In the genomic region with DNA sequence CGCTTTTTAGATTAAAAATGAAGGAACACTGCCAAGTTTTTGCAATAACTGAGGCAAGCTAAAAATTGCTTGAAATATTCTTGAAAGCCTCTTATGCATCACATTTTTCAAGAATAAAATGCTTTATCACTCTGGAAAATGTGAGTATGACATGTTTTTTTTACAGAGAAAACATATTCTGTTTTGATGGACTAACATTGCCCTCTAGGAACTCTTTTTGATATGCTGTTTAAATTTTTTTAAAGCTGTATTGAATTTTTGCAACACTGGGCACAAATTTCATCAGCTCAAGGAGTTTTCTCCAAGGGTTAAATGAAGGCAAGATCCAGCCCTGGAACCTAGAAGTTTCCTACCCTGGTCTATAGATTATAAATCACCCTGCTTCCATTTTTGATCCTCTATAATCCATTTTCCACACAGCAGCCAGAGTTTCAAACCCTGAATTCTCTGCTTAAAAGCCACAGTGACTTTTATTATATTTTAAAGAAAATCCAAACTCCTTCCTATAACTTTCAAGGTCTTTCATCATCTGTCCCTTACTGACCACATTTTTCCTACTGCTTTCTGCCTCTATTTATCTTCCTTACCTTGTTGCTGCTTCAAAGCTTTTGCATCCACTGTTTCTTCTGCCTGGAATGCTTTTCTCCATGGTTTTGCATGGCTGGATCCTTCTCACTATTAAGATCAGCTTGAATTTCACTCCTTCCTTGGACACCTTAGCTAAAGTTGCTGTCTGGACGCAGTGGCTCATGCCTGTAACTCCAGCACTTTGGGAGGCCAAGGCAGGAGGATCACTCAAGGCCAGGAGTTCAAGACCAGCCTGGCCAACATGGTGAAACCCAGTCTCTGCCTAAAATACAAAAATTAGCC, we compare ENCODE assay signal across 24 cellular contexts.
DNase-seq lines count a peak whose midpoint lies in the region; ATAC-seq and TF ChIP-seq lines count a peak whose summit lies in the region.
"Had no signal": no experiment of that assay in that cellular context is flagged by ENCODE, and none has a peak within 500 bp of the region (broad histone marks: within the 10 kb centered on the region; RNA-seq: fewer than 3 reads in every experiment).

No MANE protein-coding gene starts in this region.

- intact Hi-C loops in Calu3 (cut with micrococcal nuclease; ENCODE audit: unreplicated experiment): no loop called here
- intact Hi-C loops in IMR-90 (cut with micrococcal nuclease): loop anchor here (10.0 kb wide), 1 partner anchor 577 kb away; no protein-coding TSS in a partner anchor

- H3K18ac ChIP-seq in IMR-90 (ENCODE audit: low read depth, low read length): peak overlapping the region; percentile 35; the same call in 1 of the 2 replicates

- no peak overlapping the region for H3K4me2 ChIP-seq in IMR-90 (ENCODE audit: low read depth, low read length)
- H3K4me2 ChIP-seq: neural progenitor cell had no signal

- DNase-seq in Calu3 (no peak), IMR-90 (peak; percentile 18), foreskin keratinocyte (no peak), HUDEP-2 (lab: John Stamatoyannopoulos, UW; ENCODE audit: unreplicated experiment in 76 of 76) (no peak)
- DNase-seq in activated naive CD8-positive, alpha-beta T cell treated with anti-CD3 and anti-CD28 coated beads, Interleukin-2, amount 50 U/mL, for 24 hours: no peak
- DNase-seq: activated effector memory CD4-positive, alpha-beta T cell treated with anti-CD3 and anti-CD28 coated beads, Interleukin-2, amount 50 U/mL, for 16 hours; body of pancreas; C1 segment of cervical spinal cord; DMS53; dorsolateral prefrontal cortex; HFFc6; hypothalamus; left colon; NCI-H2171 treated with DMSO at 0.1 percent for 48 hours; NCI-H774; retina; T-helper 1 cell; testis had no signal

- peaks cover 31% of the 10 kb centered on the region for H3K4me1 Mint-ChIP-seq in Calu3 (ENCODE audit: low read depth, unreplicated experiment)
- H3K4me1 Mint-ChIP-seq in activated naive CD8-positive, alpha-beta T cell treated with anti-CD3 and anti-CD28 coated beads, Interleukin-2, amount 50 U/mL, for 24 hours: peaks cover 15% of the 10 kb centered on the region
- H3K4me1 Mint-ChIP-seq: neural progenitor cell had no signal

- peak overlapping the region; percentile 57 for H3K27ac Mint-ChIP-seq in Calu3 (ENCODE audit: unreplicated experiment)
- H3K27ac Mint-ChIP-seq in activated naive CD8-positive, alpha-beta T cell treated with anti-CD3 and anti-CD28 coated beads, Interleukin-2, amount 50 U/mL, for 24 hours: peak overlapping the region; percentile 40
- H3K27ac Mint-ChIP-seq: HFFc6, neural progenitor cell had no signal

- peak overlapping the region; percentile 87 for H3K14ac ChIP-seq in IMR-90 (replicated peaks; ENCODE audit: low read depth, low read length)

- no peak overlapping the region; the same call in 1 of the 2 replicates for H4K5ac ChIP-seq in IMR-90 (ENCODE audit: low read depth, low read length)

- H3K36me3 Mint-ChIP-seq in Calu3 (ENCODE audit: insufficient read depth, unreplicated experiment): no peaks in the 10 kb centered on the region
- H3K36me3 Mint-ChIP-seq in activated naive CD8-positive, alpha-beta T cell treated with anti-CD3 and anti-CD28 coated beads, Interleukin-2, amount 50 U/mL, for 24 hours (ENCODE audit: low read depth): no peaks in the 10 kb centered on the region
- H3K36me3 Mint-ChIP-seq: neural progenitor cell had no signal

- peak overlapping the region; percentile 92 for H2BK20ac ChIP-seq in IMR-90 (ENCODE audit: low read depth, low read length)

- no TSS peak for BruUV-seq in Calu3 (replicated peaks; lab: Mats Ljungman, UMichigan)
- no TSS peak for BruUV-seq in IMR-90 (replicated peaks; lab: Mats Ljungman, UMichigan)

- no peaks in the 10 kb centered on the region for H4K20me1 ChIP-seq in IMR-90 (ENCODE audit: insufficient read depth, low read length)

- ATAC-seq in IMR-90 (ENCODE audit: low read depth) (no peak; the same call in 1 of the 2 replicates), foreskin keratinocyte (no peak), GM18505 (IDR thresholded peaks at IDR 0.05; ENCODE audit: unreplicated experiment) (no peak)
- no peak for ATAC-seq in activated naive CD8-positive, alpha-beta T cell treated with anti-CD3 and anti-CD28 coated beads, Interleukin-2, amount 50 U/mL, for 24 hours
- ATAC-seq in activated CD4-positive, CD25-positive, alpha-beta regulatory T cell treated with anti-CD3 and anti-CD28 coated beads, Interleukin-2, amount 50 U/mL, for 24 hours: no peak
- ATAC-seq: body of pancreas, esophagus mucosa, HepG2, left colon had no signal

- no peak overlapping the region for H2AFZ ChIP-seq in IMR-90 (replicated peaks; ENCODE audit: low read length, poor library complexity)
- H2AFZ ChIP-seq: neural progenitor cell had no signal

- H3K4me1 ChIP-seq in IMR-90 (ENCODE audit: control insufficient read depth, insufficient read depth, low read length) (no peaks in the 10 kb centered on the region; the same call in 1 of the 2 replicates), foreskin keratinocyte (no peaks in the 10 kb centered on the region)
- H3K4me1 ChIP-seq: body of pancreas, neural progenitor cell, testis had no signal

- peak overlapping the region; percentile 36 to 73; a peak in 3 of 4 replicates for H4K8ac ChIP-seq in IMR-90 (ENCODE audit: low read depth in 2 of 2, low read length in 2 of 2)

- no peaks in the 10 kb centered on the region for H3K27me3 Mint-ChIP-seq in Calu3 (ENCODE audit: unreplicated experiment)
- peaks cover 4% of the 10 kb centered on the region for H3K27me3 Mint-ChIP-seq in activated naive CD8-positive, alpha-beta T cell treated with anti-CD3 and anti-CD28 coated beads, Interleukin-2, amount 50 U/mL, for 24 hours

- no peaks in the 10 kb centered on the region for H3K79me1 ChIP-seq in IMR-90 (ENCODE audit: low read depth in 1 of 2, low read length in 2 of 2)

- in situ Hi-C loops in IMR-90 (cut with MboI; ENCODE audit: low sequenced_read_pairs): loop anchor here (25.0 kb wide), 1 partner anchor 575 kb away; no protein-coding TSS in a partner anchor

- H2AK9ac ChIP-seq in IMR-90 (replicated peaks; ENCODE audit: low read depth, low read length, poor library complexity): no peak overlapping the region

- H3K27ac ChIP-seq in IMR-90 (ENCODE audit: insufficient read depth, low read length) (peak overlapping the region; percentile 47; the same call in 1 of the 2 replicates), foreskin keratinocyte (no peak overlapping the region)
- H3K27ac ChIP-seq: body of pancreas, dorsolateral prefrontal cortex, neural progenitor cell, testis, VCaP had no signal

- H3K9ac ChIP-seq in IMR-90 (ENCODE audit: low read depth, low read length): peak overlapping the region; percentile 32
- H3K9ac ChIP-seq: neural progenitor cell had no signal

- dilution Hi-C loops in IMR-90 (cut with HindIII; ENCODE audit: low sequenced_read_pairs, unreplicated experiment): no loop called here

- peak overlapping the region; percentile 52; the same call in 1 of the 2 replicates for H3K23ac ChIP-seq in IMR-90 (ENCODE audit: low read depth, low read length)

- H4K91ac ChIP-seq in IMR-90 (ENCODE audit: insufficient read depth, low read depth, low read length): peak overlapping the region; percentile 95

- H3K56ac ChIP-seq in IMR-90 (ENCODE audit: extremely low read depth, insufficient read depth, low read length): peak overlapping the region; percentile 71; the same call in 1 of the 2 replicates

- no peaks in the 10 kb centered on the region; the same call in 1 of the 2 replicates for H3K9me3 ChIP-seq in IMR-90 (ENCODE audit: control insufficient read depth, insufficient read depth, low read length)
- H3K9me3 ChIP-seq: body of pancreas, testis had no signal

- TF ChIP-seq CTCF in Calu3 (IDR thresholded peaks at IDR 0.05; ENCODE audit: unreplicated experiment) (no peak), IMR-90 (conservative IDR thresholded peaks at IDR 0.05; ENCODE audit: low read depth, low read length) (no peak), foreskin keratinocyte (conservative IDR thresholded peaks at IDR 0.05) (peak; percentile 43)

- H3K9me3 Mint-ChIP-seq in Calu3 (ENCODE audit: low read depth, unreplicated experiment): no peaks in the 10 kb centered on the region
- peaks cover 3% of the 10 kb centered on the region for H3K9me3 Mint-ChIP-seq in activated naive CD8-positive, alpha-beta T cell treated with anti-CD3 and anti-CD28 coated beads, Interleukin-2, amount 50 U/mL, for 24 hours
- H3K9me3 Mint-ChIP-seq: HFFc6, neural progenitor cell had no signal

- peak overlapping the region; percentile 82 for H2BK120ac ChIP-seq in IMR-90 (ENCODE audit: low read depth, low read length)

- TF ChIP-seq POLR2A in IMR-90 (IDR thresholded peaks at IDR 0.05; ENCODE audit: low read depth, low read length) (no peak), GM18505 (IDR thresholded peaks at IDR 0.05; ENCODE audit: borderline replicate concordance, extremely low read depth, insufficient read depth, insufficient read length) (no peak)

- H3K4me3 Mint-ChIP-seq in Calu3 (ENCODE audit: low read depth, unreplicated experiment): no peak overlapping the region
- H3K4me3 Mint-ChIP-seq in activated naive CD8-positive, alpha-beta T cell treated with anti-CD3 and anti-CD28 coated beads, Interleukin-2, amount 50 U/mL, for 24 hours: no peak overlapping the region
- H3K4me3 Mint-ChIP-seq: HFFc6, neural progenitor cell had no signal

- no peaks in the 10 kb centered on the region for H3K36me3 ChIP-seq in IMR-90 (ENCODE audit: control insufficient read depth, insufficient read depth, low read length)
- H3K36me3 ChIP-seq: neural progenitor cell had no signal

- H3K4ac ChIP-seq in IMR-90 (ENCODE audit: low read depth, low read length): peak overlapping the region; percentile 86

- TF ChIP-seq RAD21 in IMR-90 (IDR thresholded peaks at IDR 0.05; ENCODE audit: low read length): no peak

- CTCF ChIA-PET in Calu3 (lab: Charles Lee): no interaction called here
- CTCF ChIA-PET in IMR-90 (lab: Yijun Ruan, JAX): no interaction called here

- H2BK15ac ChIP-seq in IMR-90 (ENCODE audit: low read depth, low read length): no peak overlapping the region; the same call in 2 of the 3 replicates

- WGBS in IMR-90 (ENCODE audit: extremely low coverage in 2 of 2, insufficient read length in 1 of 2), 2 experiments: no CpG with 5 or more reads among the region's 2 CpGs

- H2BK5ac ChIP-seq in IMR-90 (ENCODE audit: low read depth, low read length, poor library complexity, severe bottlenecking): no peak overlapping the region

- H3K9me1 ChIP-seq in IMR-90 (ENCODE audit: insufficient read depth, low read length): no peaks in the 10 kb centered on the region

- H3K27me3 ChIP-seq in IMR-90 (ENCODE audit: control insufficient read depth, insufficient read depth, low read length) (no peaks in the 10 kb centered on the region), foreskin keratinocyte (no peaks in the 10 kb centered on the region)
- H3K27me3 ChIP-seq: body of pancreas, dorsolateral prefrontal cortex, neural progenitor cell, testis had no signal

- peak overlapping the region; percentile 33; the same call in 1 of the 2 replicates for H2AK5ac ChIP-seq in IMR-90 (ENCODE audit: low read depth, low read length)

- POLR2A ChIA-PET in IMR-90 (lab: Charles Lee; ENCODE audit: unreplicated experiment): no interaction called here

- H3K4me3 ChIP-seq in IMR-90 (ENCODE audit: insufficient read depth, low read depth, low read length): no peak overlapping the region
- H3K4me3 ChIP-seq: body of pancreas, dorsolateral prefrontal cortex, neural progenitor cell, testis had no signal

TF ChIP-seq in IMR-90, 13 proteins besides CTCF, POLR2A, EP300 and RAD21:
- TF ChIP-seq CEBPB (IDR thresholded peaks at IDR 0.05; ENCODE audit: low read depth, low read length): peak; percentile 40
- no peak for TF ChIP-seq NFE2L2 (IDR thresholded peaks at IDR 0.05; ENCODE audit: low read depth, low read length)
